In genomic region chr10:15344876-15345285, GRCh38 we compare ENCODE assay signal across 9 cellular contexts. TPM values are rescaled to one million over a fixed set of nuclear protein-coding genes. Genes with fewer than 3 reads are reported as not detected.
DNase-seq lines count a peak whose midpoint lies in the region; ATAC-seq and TF ChIP-seq lines count a peak whose summit lies in the region.
"Had no signal": no experiment of that assay in that cellular context is flagged by ENCODE, and none has a peak within 500 bp of the region (broad histone marks: within the 10 kb centered on the region; RNA-seq: fewer than 3 reads in every experiment).

No MANE protein-coding gene starts in this region.

- ATAC-seq in GM19035 (IDR thresholded peaks at IDR 0.05; ENCODE audit: unreplicated experiment) (no peak), GM21526 (IDR thresholded peaks at IDR 0.05; ENCODE audit: low FRiP score, unreplicated experiment) (no peak)

- H3K27me3 ChIP-seq in MG63: no peaks in the 10 kb centered on the region; the same call in 1 of the 2 replicates

- no peaks in the 10 kb centered on the region; the same call in 1 of the 2 replicates for H3K36me3 ChIP-seq in MG63

- no peak for TF ChIP-seq CTCF in astrocyte of the cerebellum (IDR thresholded peaks at IDR 0.05; ENCODE audit: low read depth, low read length, missing control alignments)

- in situ Hi-C loops in astrocyte of the cerebellum (cut with HindIII; ENCODE audit: low sequenced_read_pairs): no loop called here

- DNase-seq in CD1c-positive myeloid dendritic cell (ENCODE audit: extremely low spot score) (peak; percentile 35), NCI-H1436 (lab: John Stamatoyannopoulos, UW) (peak; percentile 48), astrocyte of the cerebellum (ENCODE audit: low read depth) (peak; percentile 62), kidney tubule cell (ENCODE audit: low spot score) (peak; percentile 38), NCI-H524 treated with DMSO at 0.1 percent for 48 hours (lab: John Stamatoyannopoulos, UW) (no peak), MG63 (no peak)
- DNase-seq: activated naive CD4-positive, alpha-beta T cell treated with anti-CD3 and anti-CD28 coated beads for 36 hours had no signal

- no peaks in the 10 kb centered on the region for H3K9me3 ChIP-seq in MG63

- H3K4me3 ChIP-seq in astrocyte of the cerebellum (ENCODE audit: low read depth, low read length): no peak overlapping the region
- H3K4me3 ChIP-seq in MG63: no peak overlapping the region

RNA-seq across cellular contexts. Expression of gene FAM171A1, which starts 26.2 kb away (rescaled TPM):
- total RNA-seq in MG63 (2014; rRNA removed; shearing (Covaris generic); ENCODE audit: low replicate concordance): 26.2 and 27.3 TPM in 2 replicates

Comparison
In these comparisons a context has a peak if more than half of its experiments do, and no peak if none do; other contexts are left out.
1. DNase-seq: peak in CD1c-positive myeloid dendritic cell (single experiment), NCI-H1436 (single experiment), astrocyte of the cerebellum (single experiment) and kidney tubule cell (single experiment); none in NCI-H524 treated with DMSO at 0.1 percent for 48 hours (single experiment) and MG63 (single experiment).